1 cellular context compared by ENCODE assay signal in genomic region chr11:72328366-72329224, GRCh38.
A peak's percentile ranks its signal among the peaks of the same experiment; 100 is the strongest.
TF ChIP-seq lines count a peak whose summit lies in the region.

No MANE protein-coding gene starts in this region.

TF ChIP-seq in HepG2, 621 proteins besides CTCF, POLR2A, EP300 and RAD21 (continued from another document):
- TF ChIP-seq CSRNP1 (CRISPR knock-in tag; IDR thresholded peaks at IDR 0.05), result no peak
- no peak for TF ChIP-seq ZNF230 (CRISPR knock-in tag; IDR thresholded peaks at IDR 0.05)
- no peak for TF ChIP-seq ZNF143 (CRISPR knock-in tag; IDR thresholded peaks at IDR 0.05)
- no peak for TF ChIP-seq KDM5A (IDR thresholded peaks at IDR 0.05; ENCODE audit: borderline replicate concordance, low read length)
- TF ChIP-seq ZMYM4 (CRISPR knock-in tag; IDR thresholded peaks at IDR 0.05), result no peak
- TF ChIP-seq FOXO1 (CRISPR knock-in tag; IDR thresholded peaks at IDR 0.05), result no peak
- no peak for TF ChIP-seq LRRFIP1 (CRISPR knock-in tag; conservative IDR thresholded peaks at IDR 0.05)
- TF ChIP-seq TEAD3 (CRISPR knock-in tag; optimal IDR thresholded peaks at IDR 0.05; ENCODE audit: borderline replicate concordance), result peak; percentile 42
- TF ChIP-seq ZNF501 (CRISPR knock-in tag; IDR thresholded peaks at IDR 0.05), result no peak
- TF ChIP-seq TAF1 (CRISPR knock-in tag; IDR thresholded peaks at IDR 0.05), result no peak
- TF ChIP-seq KLF12 (CRISPR knock-in tag; IDR thresholded peaks at IDR 0.05; ENCODE audit: borderline replicate concordance), result no peak
